8 cellular contexts compared by ENCODE assay signal in genomic region chr1:17661546-17662157, GRCh38.
DNase-seq lines count a peak whose midpoint lies in the region; ATAC-seq and TF ChIP-seq lines count a peak whose summit lies in the region.

No MANE protein-coding gene starts in this region.

- no peak overlapping the region for H3K4me3 Mint-ChIP-seq in activated CD4-positive, alpha-beta T cell treated with anti-CD3 and anti-CD28 coated beads, Interleukin-2, amount 10 ng/mL, durations not matched to agents 24 days and 14 days
- no peak overlapping the region for H3K4me3 Mint-ChIP-seq in memory B cell

- no peak overlapping the region for H3K27ac Mint-ChIP-seq in activated CD4-positive, alpha-beta T cell treated with anti-CD3 and anti-CD28 coated beads, Interleukin-2, amount 10 ng/mL, durations not matched to agents 24 days and 14 days
- H3K27ac Mint-ChIP-seq in memory B cell, result no peak overlapping the region

- H3K27ac ChIP-seq in dorsolateral prefrontal cortex, result peak overlapping the region in 1 of 59 donors; percentile 33

- no peak overlapping the region for H3K4me3 ChIP-seq in dorsolateral prefrontal cortex

- no peaks in the 10 kb centered on the region for H3K27me3 Mint-ChIP-seq in activated CD4-positive, alpha-beta T cell treated with anti-CD3 and anti-CD28 coated beads, Interleukin-2, amount 10 ng/mL, durations not matched to agents 24 days and 14 days
- peaks cover 5% of the 10 kb centered on the region for H3K27me3 Mint-ChIP-seq in memory B cell

- H3K9me3 Mint-ChIP-seq in activated CD4-positive, alpha-beta T cell treated with anti-CD3 and anti-CD28 coated beads, Interleukin-2, amount 10 ng/mL, durations not matched to agents 24 days and 14 days, result no peaks in the 10 kb centered on the region
- H3K9me3 Mint-ChIP-seq in memory B cell, result no peaks in the 10 kb centered on the region

- intact Hi-C loops in activated CD4-positive, alpha-beta T cell treated with anti-CD3 and anti-CD28 coated beads, Interleukin-2, amount 10 ng/mL, durations not matched to agents 24 days and 14 days (cut with micrococcal nuclease), result loop anchor here (2.0 kb wide), 1 partner anchor 439 kb away; no protein-coding TSS in a partner anchor
- intact Hi-C loops in dorsolateral prefrontal cortex (cut with DNase I), result loop anchor here (5.0 to 10.0 kb wide), 3 partner anchors 166 to 921 kb away; no protein-coding TSS in a partner anchor

- ATAC-seq in memory B cell (ENCODE audit: low read depth) (peak; percentile 35), GM19328 (IDR thresholded peaks at IDR 0.05; ENCODE audit: unreplicated experiment) (no peak)

- no peaks in the 10 kb centered on the region for H3K27me3 ChIP-seq in dorsolateral prefrontal cortex

- peak; percentile 41 to 63 for DNase-seq in NCI-H524 (lab: John Stamatoyannopoulos, UW)
- no peak for DNase-seq in NCI-H524 treated with DMSO at 0.1 percent for 48 hours (lab: John Stamatoyannopoulos, UW)
- DNase-seq in NAMALWA (ENCODE audit: low spot score), result peak; percentile 82
- peak; percentile 86 for DNase-seq in activated CD4-positive, alpha-beta T cell treated with anti-CD3 and anti-CD28 coated beads, Interleukin-2, amount 10 ng/mL, durations not matched to agents 24 days and 14 days
- DNase-seq in dorsolateral prefrontal cortex, result peak; percentile 63 to 89 (median 79)
- DNase-seq in memory B cell (ENCODE audit: low spot score in 2 of 2), result peak; percentile 57 to 66
- peak; percentile 31 for DNase-seq in stimulated activated CD8-positive, alpha-beta memory T cell treated with anti-CD3 and anti-CD28 coated beads, Interleukin-4, amount 100 ng/mL, for 24 hours (ENCODE audit: low read depth)

- no peaks in the 10 kb centered on the region for H3K4me1 Mint-ChIP-seq in activated CD4-positive, alpha-beta T cell treated with anti-CD3 and anti-CD28 coated beads, Interleukin-2, amount 10 ng/mL, durations not matched to agents 24 days and 14 days
- H3K4me1 Mint-ChIP-seq in memory B cell, result peaks cover 7% of the 10 kb centered on the region

- peak; percentile 72 to 95 (median 90) for TF ChIP-seq CTCF in dorsolateral prefrontal cortex (IDR thresholded peaks at IDR 0.05 in 54 of 56, conservative IDR thresholded peaks at IDR 0.05 in 2 of 56; ENCODE audit: low read depth in 1 of 56, partially characterized antibody in 56 of 56)

- no peaks in the 10 kb centered on the region for H3K36me3 Mint-ChIP-seq in activated CD4-positive, alpha-beta T cell treated with anti-CD3 and anti-CD28 coated beads, Interleukin-2, amount 10 ng/mL, durations not matched to agents 24 days and 14 days (ENCODE audit: low read depth)
- H3K36me3 Mint-ChIP-seq in memory B cell, result no peaks in the 10 kb centered on the region
